Comparison of ENCODE assay signal across 15 cellular contexts in the genomic region with DNA sequence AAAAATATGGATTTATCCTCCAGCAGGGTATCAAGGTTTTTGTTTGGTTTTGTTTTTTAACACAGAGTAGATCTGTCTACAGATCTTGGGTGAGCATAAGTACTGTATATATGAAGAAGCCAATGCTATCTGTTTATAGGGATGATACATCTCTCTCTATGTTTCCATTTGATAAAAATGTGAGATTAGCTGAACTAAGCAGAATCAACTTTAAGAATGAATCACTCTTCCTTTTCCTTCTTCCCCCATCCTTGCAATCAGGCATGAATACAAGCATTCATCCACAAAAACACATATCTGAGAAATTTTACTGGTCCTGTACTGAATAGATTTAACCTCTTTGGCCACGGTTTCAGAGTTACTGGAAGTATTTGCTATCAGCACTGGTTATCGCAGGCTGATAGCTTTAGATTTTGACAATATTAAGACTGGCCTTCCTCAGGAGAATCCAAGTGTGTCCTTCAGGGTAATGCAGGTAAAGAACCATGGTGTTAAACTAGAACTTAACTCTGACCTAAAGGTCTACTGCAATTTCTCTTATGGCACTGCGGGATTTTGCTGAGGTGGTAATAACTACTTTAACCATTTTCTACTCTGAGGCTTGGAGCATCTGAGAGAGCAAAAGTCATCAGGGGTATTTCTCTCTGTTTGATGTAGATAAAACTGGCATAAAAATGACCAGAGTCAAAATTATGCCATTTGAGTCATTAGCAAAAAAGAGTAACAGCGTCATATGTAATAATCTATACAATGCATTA. TPM values are rescaled to one million over a fixed set of nuclear protein-coding genes. Genes with fewer than 3 reads are reported as not detected.
DNase-seq lines count a peak whose midpoint lies in the region; ATAC-seq, FAIRE-seq and TF ChIP-seq lines count a peak whose summit lies in the region.
"Had no signal": no experiment of that assay in that cellular context is flagged by ENCODE, and none has a peak within 500 bp of the region (broad histone marks: within the 10 kb centered on the region; RNA-seq: fewer than 3 reads in every experiment).

No MANE protein-coding gene starts in this region.

- no peaks in the 10 kb centered on the region for H3K36me3 ChIP-seq in astrocyte (ENCODE audit: insufficient read depth, low read length)
- H3K36me3 ChIP-seq: ascending aorta had no signal

- peaks cover 14% of the 10 kb centered on the region for H4K20me1 ChIP-seq in astrocyte (ENCODE audit: insufficient read depth, low read length)

- no peak for ATAC-seq in activated T-cell treated with anti-CD3 and anti-CD28 coated beads, Interleukin-2, amount 50 U/mL, for 72 hours (replicated peaks in 1 of 2)
- ATAC-seq in HG03045 (IDR thresholded peaks at IDR 0.05; ENCODE audit: unreplicated experiment) = no peak

- H3K4me2 ChIP-seq in astrocyte (ENCODE audit: low read length) = peak overlapping the region; percentile 99

- peaks cover 5 to 6% of the 10 kb centered on the region in 2 donors for H3K36me3 Mint-ChIP-seq in activated T-cell treated with anti-CD3 and anti-CD28 coated beads, Interleukin-2, amount 50 U/mL, for 72 hours (ENCODE audit: insufficient read depth in 2 of 2)
- H3K36me3 Mint-ChIP-seq in astrocyte (ENCODE audit: low read depth, unreplicated experiment) (no peaks in the 10 kb centered on the region), mesothelial cell of epicardium (no peaks in the 10 kb centered on the region), type B pancreatic cell (no peaks in the 10 kb centered on the region)
- H3K36me3 Mint-ChIP-seq: IgD-negative memory B cell had no signal

- H3K4me3 Mint-ChIP-seq in activated T-cell treated with anti-CD3 and anti-CD28 coated beads, Interleukin-2, amount 50 U/mL, for 72 hours = peak overlapping the region; percentile 46 to 80
- peak overlapping the region; percentile 96 for H3K4me3 Mint-ChIP-seq in astrocyte (ENCODE audit: unreplicated experiment)
- H3K4me3 Mint-ChIP-seq in mesothelial cell of epicardium = peak overlapping the region; percentile 85
- H3K4me3 Mint-ChIP-seq in type B pancreatic cell = peak overlapping the region; percentile 88
- H3K4me3 Mint-ChIP-seq: HFFc6 had no signal

- H3K79me2 ChIP-seq in astrocyte (ENCODE audit: insufficient read depth, low read length) = no peaks in the 10 kb centered on the region

- H2AFZ ChIP-seq in astrocyte (ENCODE audit: low read depth, low read length) = no peak overlapping the region

- H3K27ac ChIP-seq in astrocyte (ENCODE audit: low read depth, low read length) = no peak overlapping the region

- no peak for TF ChIP-seq CTCF in astrocyte (IDR thresholded peaks at IDR 0.05; ENCODE audit: insufficient read depth, low read depth, low read length)
- TF ChIP-seq CTCF in mesothelial cell of epicardium (IDR thresholded peaks at IDR 0.05; ENCODE audit: unreplicated experiment) = no peak
- TF ChIP-seq CTCF in type B pancreatic cell (conservative IDR thresholded peaks at IDR 0.05) = no peak

- no peak overlapping the region for H3K9ac ChIP-seq in astrocyte (ENCODE audit: low read length)

- H3K27me3 Mint-ChIP-seq in activated T-cell treated with anti-CD3 and anti-CD28 coated beads, Interleukin-2, amount 50 U/mL, for 72 hours (ENCODE audit: low read depth) = peaks cover 64% of the 10 kb centered on the region
- H3K27me3 Mint-ChIP-seq in astrocyte (ENCODE audit: low read depth, unreplicated experiment) (no peaks in the 10 kb centered on the region), mesothelial cell of epicardium (ENCODE audit: low read depth) (peaks cover 51% of the 10 kb centered on the region), type B pancreatic cell (peaks cover 36% of the 10 kb centered on the region)

- peaks cover 31% of the 10 kb centered on the region for H3K4me1 Mint-ChIP-seq in activated T-cell treated with anti-CD3 and anti-CD28 coated beads, Interleukin-2, amount 50 U/mL, for 72 hours (ENCODE audit: low read depth)
- H3K4me1 Mint-ChIP-seq in astrocyte (ENCODE audit: low read depth, unreplicated experiment) (peaks cover 15% of the 10 kb centered on the region), mesothelial cell of epicardium (peaks cover 13% of the 10 kb centered on the region), type B pancreatic cell (ENCODE audit: unreplicated experiment) (peaks cover 16% of the 10 kb centered on the region)

- no peak for FAIRE-seq in astrocyte (lab: Jason Lieb, UNC)
- FAIRE-seq: colon, D721Med had no signal

- no peak for DNase-seq in activated T-cell treated with anti-CD3 and anti-CD28 coated beads, Interleukin-2, amount 50 U/mL, for 72 hours
- DNase-seq in activated T-cell treated with anti-CD3 and anti-CD28 coated beads, Interleukin-2, amount 50 U/mL, for 1 hour = no peak
- DNase-seq in astrocyte (ENCODE audit: low read depth) = no peak
- no peak for DNase-seq in mesothelial cell of epicardium (ENCODE audit: low spot score in 2 of 2, unreplicated experiment in 2 of 2)
- DNase-seq in type B pancreatic cell (ENCODE audit: extremely low spot score, unreplicated experiment) = no peak
- no peak for DNase-seq in SK-N-DZ (ENCODE audit: low spot score)
- no peak for DNase-seq in NCI-H748 treated with DMSO at 0.1 percent for 48 hours (lab: John Stamatoyannopoulos, UW)

- no peaks in the 10 kb centered on the region for H3K27me3 ChIP-seq in astrocyte (ENCODE audit: insufficient read depth, low read length)
- H3K27me3 ChIP-seq: ascending aorta had no signal

- H3K4me3 ChIP-seq in astrocyte (ENCODE audit: insufficient read depth, low read depth, low read length) = no peak overlapping the region

- peaks cover 1 to 2% of the 10 kb centered on the region in 2 donors for H3K9me3 Mint-ChIP-seq in activated T-cell treated with anti-CD3 and anti-CD28 coated beads, Interleukin-2, amount 50 U/mL, for 72 hours
- H3K9me3 Mint-ChIP-seq in astrocyte (ENCODE audit: unreplicated experiment) (no peaks in the 10 kb centered on the region), mesothelial cell of epicardium (no peaks in the 10 kb centered on the region), type B pancreatic cell (no peaks in the 10 kb centered on the region)
- H3K9me3 Mint-ChIP-seq: HFFc6; T-helper 1 cell treated with Interleukin-12 subunit alpha and Interleukin-12 subunit beta and Interleukin-4 antibody, amounts not matched to agents 30 μg/mL and 1 μg/mL, for 36 hours had no signal

- H3K27ac Mint-ChIP-seq in activated T-cell treated with anti-CD3 and anti-CD28 coated beads, Interleukin-2, amount 50 U/mL, for 72 hours = no peak overlapping the region
- H3K27ac Mint-ChIP-seq in astrocyte (ENCODE audit: unreplicated experiment) = no peak overlapping the region
- no peak overlapping the region for H3K27ac Mint-ChIP-seq in mesothelial cell of epicardium
- no peak overlapping the region for H3K27ac Mint-ChIP-seq in type B pancreatic cell
- H3K27ac Mint-ChIP-seq: HFFc6; IgD-negative memory B cell; T-helper 1 cell treated with Interleukin-12 subunit alpha and Interleukin-12 subunit beta and Interleukin-4 antibody, amounts not matched to agents 30 μg/mL and 1 μg/mL, for 36 hours had no signal

- H3K9me3 ChIP-seq in astrocyte (ENCODE audit: insufficient read depth, low read depth, low read length) = no peaks in the 10 kb centered on the region
- H3K9me3 ChIP-seq: ascending aorta had no signal

- peaks cover 16% of the 10 kb centered on the region for H3K4me1 ChIP-seq in astrocyte (ENCODE audit: insufficient read depth, low read length)
- H3K4me1 ChIP-seq: ascending aorta had no signal

RNA-seq across cellular contexts. Expression of a gene that starts 1.5 kb away (rescaled TPM):
- total RNA-seq in activated T-cell treated with anti-CD3 and anti-CD28 coated beads, Interleukin-2, amount 50 U/mL, for 72 hours = 1 to 10 TPM; 5.6 to 6.9 TPM
- total RNA-seq in astrocyte = 3.9 and 5.2 TPM in 2 replicates
- total RNA-seq in mesothelial cell of epicardium = 4.8 to 5.2 TPM (median 5.0 TPM) in 3 replicates
- 8.1 and 12.5 TPM in 2 replicates for total RNA-seq in type B pancreatic cell (ENCODE audit: low replicate concordance)
- polyA plus RNA-seq in SK-N-DZ (2014; cell fraction: cytosol; rRNA removed) = 40.0 and 41.1 TPM in 2 replicates
- 51.1 and 70.7 TPM in 2 replicates for polyA plus RNA-seq in SK-N-DZ (2014; cell fraction: nucleus; rRNA removed)
- total RNA-seq: MCF 10A had no signal
- polyA plus RNA-seq: IgD-negative memory B cell had no signal
